2 cellular contexts compared by ENCODE assay signal in genomic region chr19:47490847-47491246, GRCh38.
TF ChIP-seq lines count a peak whose summit lies in the region.

No MANE protein-coding gene starts in this region.

TF ChIP-seq in GM12891, 5 proteins besides CTCF, POLR2A, EP300 and RAD21:
- TF ChIP-seq POU2F2 (IDR thresholded peaks at IDR 0.05; ENCODE audit: low read depth, low read length): no peak
- TF ChIP-seq TAF1 (IDR thresholded peaks at IDR 0.05; ENCODE audit: low read depth, low read length): no peak
- TF ChIP-seq POLR2AphosphoS5 (IDR thresholded peaks at IDR 0.05; ENCODE audit: low read depth, low read length): no peak
- no peak for TF ChIP-seq SPI1 (IDR thresholded peaks at IDR 0.05; ENCODE audit: low read depth, low read length)
- no peak for TF ChIP-seq PAX5 (IDR thresholded peaks at IDR 0.05; ENCODE audit: insufficient read depth, low read length, severe bottlenecking)

TF ChIP-seq in K562, 482 proteins besides CTCF, POLR2A, EP300 and RAD21:
- TF ChIP-seq CBFA2T2 (conservative IDR thresholded peaks at IDR 0.05): 0 out of 2 replicates have a peak, but pooled peaks have one; percentile 7
- TF ChIP-seq FOXA1 (IDR thresholded peaks at IDR 0.05; ENCODE audit: borderline replicate concordance): no peak
